In genomic region chr3:18369561-18370185, GRCh38 we compare ENCODE assay signal across 1 cellular context.
A peak's percentile ranks its signal among the peaks of the same experiment; 100 is the strongest.
TF ChIP-seq lines count a peak whose summit lies in the region.

No MANE protein-coding gene starts in this region.

TF ChIP-seq in HEK293, 187 proteins besides CTCF, POLR2A, EP300 and RAD21 (continued from another document and continues in another):
- TF ChIP-seq ZNF639 (tag by site-specific recombination; IDR thresholded peaks at IDR 0.05) (no peak), ZNF777 (tag by site-specific recombination; IDR thresholded peaks at IDR 0.05; ENCODE audit: borderline replicate concordance) (no peak), ZNF391 (tag by site-specific recombination; IDR thresholded peaks at IDR 0.05; ENCODE audit: borderline replicate concordance, low read depth) (no peak), ZNF174 (tag by site-specific recombination; IDR thresholded peaks at IDR 0.05) (no peak), ZNF558 (tag by site-specific recombination; IDR thresholded peaks at IDR 0.05) (no peak), HOXC10 (CRISPR knock-in tag; IDR thresholded peaks at IDR 0.05) (no peak), ZBTB48 (tag by site-specific recombination; IDR thresholded peaks at IDR 0.05) (no peak), ZBTB49 (tag by site-specific recombination; IDR thresholded peaks at IDR 0.05; ENCODE audit: low read depth) (no peak), PRDM1 (tag by site-specific recombination; IDR thresholded peaks at IDR 0.05) (peak; percentile 68), ZNF302 (tag by site-specific recombination; IDR thresholded peaks at IDR 0.05; ENCODE audit: low read depth) (no peak), ZSCAN18 (tag by site-specific recombination; IDR thresholded peaks at IDR 0.05) (no peak), ZNF416 (tag by site-specific recombination; IDR thresholded peaks at IDR 0.05) (no peak), ZSCAN4 (tag by site-specific recombination; IDR thresholded peaks at IDR 0.05) (no peak), ZNF768 (tag by site-specific recombination; IDR thresholded peaks at IDR 0.05) (no peak), TSHZ1 (tag by site-specific recombination; IDR thresholded peaks at IDR 0.05; ENCODE audit: borderline replicate concordance) (peak; percentile 7; the same call in 1 of the 2 replicates), KLF10 (tag by site-specific recombination; IDR thresholded peaks at IDR 0.05) (no peak), ZNF37A (tag by site-specific recombination; IDR thresholded peaks at IDR 0.05) (no peak), ZNF76 (tag by site-specific recombination; IDR thresholded peaks at IDR 0.05; ENCODE audit: borderline replicate concordance, low read depth) (no peak), YY1 (tag by site-specific recombination; IDR thresholded peaks at IDR 0.05) (0 out of 2 replicates have a peak, but pooled peaks have one; percentile 25), ZNF610 (tag by site-specific recombination; IDR thresholded peaks at IDR 0.05; ENCODE audit: borderline replicate concordance) (no peak), ZSCAN23 (tag by site-specific recombination; IDR thresholded peaks at IDR 0.05) (no peak), ZNF580 (tag by site-specific recombination; IDR thresholded peaks at IDR 0.05) (no peak), ZNF747 (tag by site-specific recombination; IDR thresholded peaks at IDR 0.05) (no peak), PATZ1 (tag by site-specific recombination; IDR thresholded peaks at IDR 0.05) (no peak), KLF8 (tag by site-specific recombination; IDR thresholded peaks at IDR 0.05) (no peak), MEIS1 (CRISPR knock-in tag; IDR thresholded peaks at IDR 0.05; ENCODE audit: borderline replicate concordance) (no peak), ZNF510 (tag by site-specific recombination; IDR thresholded peaks at IDR 0.05; ENCODE audit: insufficient replicate concordance) (no peak), ZNF544 (tag by site-specific recombination; IDR thresholded peaks at IDR 0.05) (no peak), SCRT2 (tag by site-specific recombination; IDR thresholded peaks at IDR 0.05) (no peak), ZNF658 (tag by site-specific recombination; IDR thresholded peaks at IDR 0.05) (no peak), ZNF362 (tag by site-specific recombination; IDR thresholded peaks at IDR 0.05) (no peak), HOXA7 (CRISPR knock-in tag; IDR thresholded peaks at IDR 0.05; ENCODE audit: borderline replicate concordance) (no peak), ZEB2 (tag by site-specific recombination; IDR thresholded peaks at IDR 0.05) (peak; percentile 59; the same call in 1 of the 2 replicates), HOXD13 (CRISPR knock-in tag; IDR thresholded peaks at IDR 0.05; ENCODE audit: borderline replicate concordance) (no peak), ZNF18 (tag by site-specific recombination; IDR thresholded peaks at IDR 0.05) (0 out of 2 replicates have a peak, but pooled peaks have one; percentile 41), ZNF707 (tag by site-specific recombination; IDR thresholded peaks at IDR 0.05) (no peak), ZSCAN16 (tag by site-specific recombination; IDR thresholded peaks at IDR 0.05) (no peak), ZNF169 (tag by site-specific recombination; IDR thresholded peaks at IDR 0.05) (no peak), BCL11B (tag by site-specific recombination; IDR thresholded peaks at IDR 0.05; ENCODE audit: low read depth) (no peak), ZNF175 (tag by site-specific recombination; IDR thresholded peaks at IDR 0.05) (no peak), ZNF501 (tag by site-specific recombination; IDR thresholded peaks at IDR 0.05) (0 out of 2 replicates have a peak, but pooled peaks have one; percentile 42), ZNF133 (tag by site-specific recombination; IDR thresholded peaks at IDR 0.05) (no peak), ZNF530 (tag by site-specific recombination; IDR thresholded peaks at IDR 0.05; ENCODE audit: low read depth) (no peak), AEBP2 (tag by site-specific recombination; IDR thresholded peaks at IDR 0.05; ENCODE audit: borderline replicate concordance) (no peak), ZNF221 (tag by site-specific recombination; IDR thresholded peaks at IDR 0.05; ENCODE audit: borderline replicate concordance) (no peak), TRIM28 (IDR thresholded peaks at IDR 0.05; ENCODE audit: borderline replicate concordance, low read length) (no peak), SETDB1 (IDR thresholded peaks at IDR 0.05; ENCODE audit: insufficient read length, low read length) (no peak), ZNF157 (tag by site-specific recombination; IDR thresholded peaks at IDR 0.05) (no peak), ZNF670 (tag by site-specific recombination; IDR thresholded peaks at IDR 0.05; ENCODE audit: low read depth) (no peak), ZBTB21 (tag by site-specific recombination; IDR thresholded peaks at IDR 0.05) (peak; percentile 68), TCF7L2 (IDR thresholded peaks at IDR 0.05; ENCODE audit: borderline replicate concordance, low read depth, low read length) (no peak), ZNF112 (tag by site-specific recombination; IDR thresholded peaks at IDR 0.05) (no peak), ZNF138 (tag by site-specific recombination; IDR thresholded peaks at IDR 0.05; ENCODE audit: borderline replicate concordance) (no peak), YY2 (tag by site-specific recombination; IDR thresholded peaks at IDR 0.05) (no peak), ZNF121 (tag by site-specific recombination; IDR thresholded peaks at IDR 0.05) (no peak), SP3 (tag by site-specific recombination; IDR thresholded peaks at IDR 0.05) (no peak)
